ENCODE assay signal across 8 cellular contexts in genomic region chr2:102063360-102063947, GRCh38.
DNase-seq lines count a peak whose midpoint lies in the region; ATAC-seq and TF ChIP-seq lines count a peak whose summit lies in the region.

No MANE protein-coding gene starts in this region.

- H3K23ac ChIP-seq in mesendoderm (ENCODE audit: low read length) = no peak overlapping the region

- no peak overlapping the region for H4K8ac ChIP-seq in mesendoderm (ENCODE audit: low read depth, low read length)

- intact Hi-C loops in breast epithelium (cut with DNase I; ENCODE audit: low total_unique reads) = loop anchor here (10.0 kb wide), 1 partner anchor 81 kb away; the partner anchor contains the start of gene IL1R1

- H3K79me1 ChIP-seq in mesendoderm (ENCODE audit: low read length) = no peaks in the 10 kb centered on the region

- peak overlapping the region; percentile 22 for H3K27ac Mint-ChIP-seq in activated T-cell treated with anti-CD3 and anti-CD28 coated beads, Interleukin-2, amount 50 U/mL, for 72 hours

- no peak overlapping the region for H3K9ac ChIP-seq in mesendoderm (ENCODE audit: low read length)

- H3K4me2 ChIP-seq in mesendoderm (ENCODE audit: low read length) = no peak overlapping the region

- no peaks in the 10 kb centered on the region for H3K79me2 ChIP-seq in mesendoderm (ENCODE audit: control insufficient read depth, insufficient read depth, low read length)

- no peak overlapping the region for H3K18ac ChIP-seq in mesendoderm (ENCODE audit: low read length)

- H3K4me3 Mint-ChIP-seq in activated T-cell treated with anti-CD3 and anti-CD28 coated beads, Interleukin-2, amount 50 U/mL, for 72 hours = peak overlapping the region; percentile 15 to 67

- peak overlapping the region; percentile 19 for H3K56ac ChIP-seq in mesendoderm (ENCODE audit: low read length)

- no peak overlapping the region for H2AK5ac ChIP-seq in mesendoderm (ENCODE audit: low read length)

- no peak for DNase-seq in activated T-cell treated with anti-CD3 and anti-CD28 coated beads, Interleukin-2, amount 50 U/mL, for 72 hours
- DNase-seq in activated T-cell treated with anti-CD3 and anti-CD28 coated beads, Interleukin-2, amount 50 U/mL, for 1 hour = no peak
- DNase-seq in breast epithelium (ENCODE audit: low spot score in 2 of 2) (no peak), mesendoderm (peak; percentile 13), caudate nucleus (lab: John Stamatoyannopoulos, UW) (no peak), GM19238 (ENCODE audit: insufficient read length, low spot score) (no peak)

- ATAC-seq in activated T-cell treated with anti-CD3 and anti-CD28 coated beads, Interleukin-2, amount 50 U/mL, for 72 hours (replicated peaks in 1 of 2) = no peak
- ATAC-seq in activated CD4-positive, CD25-positive, alpha-beta regulatory T cell treated with anti-CD3 and anti-CD28 coated beads, Interleukin-2, amount 50 U/mL, for 24 hours = no peak

- peaks cover 66% of the 10 kb centered on the region for H3K4me1 Mint-ChIP-seq in activated T-cell treated with anti-CD3 and anti-CD28 coated beads, Interleukin-2, amount 50 U/mL, for 72 hours (ENCODE audit: low read depth)

- H3K36me3 ChIP-seq in breast epithelium (no peaks in the 10 kb centered on the region), mesendoderm (ENCODE audit: control insufficient read depth, insufficient read depth, low read length) (no peaks in the 10 kb centered on the region), urinary bladder (ENCODE audit: insufficient read depth) (no peaks in the 10 kb centered on the region)

- H3K27me3 Mint-ChIP-seq in activated T-cell treated with anti-CD3 and anti-CD28 coated beads, Interleukin-2, amount 50 U/mL, for 72 hours (ENCODE audit: low read depth) = peaks cover 24% of the 10 kb centered on the region

- H3K4ac ChIP-seq in mesendoderm (ENCODE audit: low read depth, low read length) = no peak overlapping the region

- H3K36me3 Mint-ChIP-seq in activated T-cell treated with anti-CD3 and anti-CD28 coated beads, Interleukin-2, amount 50 U/mL, for 72 hours (ENCODE audit: insufficient read depth in 2 of 2) = peaks cover 8 to 14% of the 10 kb centered on the region in 2 donors

- H3K4me3 ChIP-seq in breast epithelium (no peak overlapping the region), mesendoderm (ENCODE audit: low read length) (no peak overlapping the region), urinary bladder (ENCODE audit: low read depth, low read length) (no peak overlapping the region)

- no CpG with 5 or more reads among the region's 7 CpGs for WGBS in mesendoderm (ENCODE audit: extremely low coverage, insufficient coverage, low lambda C conversion rate)
- 41% methylated on average over 7 of the region's 7 CpGs for WGBS in urinary bladder

- peaks cover 7 to 15% of the 10 kb centered on the region in 2 donors for H3K4me1 ChIP-seq in breast epithelium
- H3K4me1 ChIP-seq in mesendoderm (ENCODE audit: control insufficient read depth, low read depth, low read length) = no peaks in the 10 kb centered on the region
- H3K4me1 ChIP-seq in urinary bladder (ENCODE audit: insufficient read depth) = no peaks in the 10 kb centered on the region

- H3K9me3 Mint-ChIP-seq in activated T-cell treated with anti-CD3 and anti-CD28 coated beads, Interleukin-2, amount 50 U/mL, for 72 hours = peaks cover 3% of the 10 kb centered on the region in 2 donors

- no peak overlapping the region for H2BK5ac ChIP-seq in mesendoderm (ENCODE audit: low read length)

- no peak for TF ChIP-seq CTCF in breast epithelium (IDR thresholded peaks at IDR 0.05)

- H3K27me3 ChIP-seq in breast epithelium = no peaks in the 10 kb centered on the region
- H3K27me3 ChIP-seq in mesendoderm (ENCODE audit: insufficient read depth, low read length, poor library complexity) = no peaks in the 10 kb centered on the region

- no peak overlapping the region for H4K5ac ChIP-seq in mesendoderm (ENCODE audit: low read length)

- no peak for TF ChIP-seq POLR2A in breast epithelium (IDR thresholded peaks at IDR 0.05)

- H3K27ac ChIP-seq in breast epithelium = peak overlapping the region; percentile 91 to 97
- no peak overlapping the region for H3K27ac ChIP-seq in mesendoderm (ENCODE audit: low read depth, low read length)
- peak overlapping the region; percentile 38 for H3K27ac ChIP-seq in urinary bladder (ENCODE audit: low read depth)
- no peak overlapping the region for H3K27ac ChIP-seq in caudate nucleus (ENCODE audit: low read depth, low read length)

- H2BK15ac ChIP-seq in mesendoderm (replicated peaks; ENCODE audit: low read depth) = no peak overlapping the region

- no peaks in the 10 kb centered on the region for H3K9me3 ChIP-seq in breast epithelium

- H2BK120ac ChIP-seq in mesendoderm (ENCODE audit: low read depth, low read length) = no peak overlapping the region

Comparison
In these comparisons a context has a peak if more than half of its experiments do, and no peak if none do; other contexts are left out.
1. H3K27ac ChIP-seq: peak in breast epithelium (2 of 2) and urinary bladder (single experiment); none in mesendoderm (single experiment) and caudate nucleus (single experiment).